14 cellular contexts compared by ENCODE assay signal in the genomic region with DNA sequence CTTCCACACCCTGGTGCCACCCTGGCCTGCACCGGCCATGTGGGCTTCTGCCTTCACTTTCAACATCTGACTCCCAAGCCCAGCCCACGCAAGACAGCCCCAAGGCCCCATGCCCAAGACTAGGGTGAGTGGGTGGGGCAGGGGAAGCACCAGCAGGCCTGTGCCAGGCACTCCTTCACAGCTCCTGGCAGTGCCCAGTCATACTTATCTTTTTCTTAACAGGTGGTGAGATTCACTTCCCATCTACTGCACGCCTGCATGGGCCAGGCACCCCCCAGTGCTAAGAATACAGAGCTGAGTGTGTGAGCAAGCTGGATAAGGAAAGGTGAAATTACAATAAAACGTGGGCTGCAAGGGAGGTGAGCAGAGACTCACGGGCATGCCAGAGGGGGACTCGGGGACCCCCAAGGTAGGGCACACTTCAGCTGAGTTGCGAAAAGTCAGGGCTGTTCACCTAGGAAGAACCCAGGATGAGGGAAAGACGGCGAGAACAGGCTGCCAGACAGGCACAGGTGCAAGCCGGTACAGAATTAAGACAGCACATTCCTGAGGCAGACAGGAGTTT. TPM values are rescaled to one million over a fixed set of nuclear protein-coding genes. Genes with fewer than 3 reads are reported as not detected.
DNase-seq lines count a peak whose midpoint lies in the region; ATAC-seq and TF ChIP-seq lines count a peak whose summit lies in the region.
"Had no signal": no experiment of that assay in that cellular context is flagged by ENCODE, and none has a peak within 500 bp of the region (broad histone marks: within the 10 kb centered on the region; RNA-seq: fewer than 3 reads in every experiment).

No MANE protein-coding gene starts in this region.

- intact Hi-C loops in left cardiac atrium (cut with DNase I) = no loop called here
- intact Hi-C loops in cardiac septum (cut with DNase I) = no loop called here

- H3K27me3 ChIP-seq in right atrium auricular region (no peaks in the 10 kb centered on the region), rectal smooth muscle tissue (ENCODE audit: control insufficient read depth, insufficient read depth, low read length) (no peaks in the 10 kb centered on the region)

- ATAC-seq in left cardiac atrium (peak; percentile 21 to 81), HG02571 (IDR thresholded peaks at IDR 0.05; ENCODE audit: unreplicated experiment) (no peak)
- ATAC-seq: PC-3 had no signal

- TF ChIP-seq CTCF in right atrium auricular region (IDR thresholded peaks at IDR 0.05) = no peak
- TF ChIP-seq CTCF in GM10248 (IDR thresholded peaks at IDR 0.05; ENCODE audit: control extremely low read depth, extremely low read depth, low read depth, missing control alignments) = no peak

- H3K4me3 ChIP-seq in right atrium auricular region (no peak overlapping the region), rectal smooth muscle tissue (ENCODE audit: low read length) (no peak overlapping the region)

- CTCF ChIA-PET in GM10248 (lab: Yijun Ruan, JAX) = interaction anchor here (0.8 to 1.8 kb wide), 2 partner anchors 18 to 30 kb away, joined by 3 to 5 read pairs; no protein-coding TSS in a partner anchor

- POLR2A ChIA-PET in GM10248 (lab: Yijun Ruan, JAX) = no interaction called here

- no peaks in the 10 kb centered on the region for H3K9me3 ChIP-seq in right atrium auricular region

- H3K27ac ChIP-seq in right atrium auricular region (peak overlapping the region; percentile 81 to 84), rectal smooth muscle tissue (ENCODE audit: low read depth, low read length) (peak overlapping the region; percentile 89)

- DNase-seq in left cardiac atrium (no peak), cardiac septum (ENCODE audit: low spot score) (no peak), right atrium auricular region (ENCODE audit: low spot score) (peak; percentile 57), UCSD-AML1 (lab: John Stamatoyannopoulos, UW; ENCODE audit: unreplicated experiment) (no peak), activated T-cell treated with anti-CD3 and anti-CD28 coated beads for 4 hours (no peak), GM10248 (ENCODE audit: extremely low spot score) (no peak)
- DNase-seq: activated CD4-positive, alpha-beta T cell treated with anti-CD3 and anti-CD28 coated beads, Interleukin-2, amount 50 U/mL, for 1 hour; GOT3; NCI-H1048; NCI-H2227 treated with DMSO at 0.1 percent for 48 hours; occipital lobe; PC-3 had no signal

- peaks cover 8% of the 10 kb centered on the region for H3K36me3 ChIP-seq in right atrium auricular region
- H3K36me3 ChIP-seq in rectal smooth muscle tissue (ENCODE audit: control insufficient read depth, insufficient read depth, low read length) = no peaks in the 10 kb centered on the region

- no peak overlapping the region for H3K9ac ChIP-seq in rectal smooth muscle tissue (ENCODE audit: low read length)

- peaks cover 0 to 69% of the 10 kb centered on the region in 2 donors for H3K4me1 ChIP-seq in right atrium auricular region
- H3K4me1 ChIP-seq in rectal smooth muscle tissue (ENCODE audit: control insufficient read depth, insufficient read depth, low read length) = peaks cover 41% of the 10 kb centered on the region

RNA-seq across cellular contexts. Expression of gene COL4A1, which starts 55.6 kb away (rescaled TPM):
- 100 to 1,000 TPM; 210 to 456 TPM for total RNA-seq in left cardiac atrium
- 196 TPM for total RNA-seq in cardiac septum
- total RNA-seq in right atrium auricular region = 100 to 1,000 TPM; 140 to 201 TPM

RNA-seq across cellular contexts. Expression of gene COL4A2, which starts 55.8 kb away (rescaled TPM):
- total RNA-seq in left cardiac atrium = 100 to 1,000 TPM; 176 to 384 TPM
- total RNA-seq in cardiac septum = 165 TPM
- 100 to 1,000 TPM; 141 to 153 TPM for total RNA-seq in right atrium auricular region
